In the genomic region with DNA sequence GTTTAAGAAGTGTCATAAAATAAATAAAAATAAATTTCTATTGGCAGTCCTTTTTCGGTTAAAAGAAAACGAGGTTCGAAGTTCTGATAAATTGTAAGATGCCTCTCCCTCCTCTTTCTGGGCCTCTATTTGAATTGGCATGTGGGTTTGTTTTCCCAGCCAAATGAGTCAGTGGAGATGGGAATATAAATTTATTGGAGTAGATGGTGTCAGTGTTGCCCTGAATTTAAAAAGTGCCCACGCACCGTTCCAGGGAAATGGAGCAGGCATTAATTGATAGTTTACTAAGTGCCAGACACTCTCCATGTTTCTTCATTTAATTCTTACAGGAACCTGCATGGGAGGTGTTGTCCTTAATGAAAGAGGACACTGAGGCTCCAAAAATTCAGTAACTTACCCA, we compare ENCODE assay signal across 22 cellular contexts.
DNase-seq lines count a peak whose midpoint lies in the region; ATAC-seq and TF ChIP-seq lines count a peak whose summit lies in the region.
"Had no signal": no experiment of that assay in that cellular context is flagged by ENCODE, and none has a peak within 500 bp of the region (broad histone marks: within the 10 kb centered on the region; RNA-seq: fewer than 3 reads in every experiment).

No MANE protein-coding gene starts in this region.

- H3K36me3 Mint-ChIP-seq in GM23338 (ENCODE audit: low read depth): no peaks in the 10 kb centered on the region; the same call in 2 of the 3 replicates
- no peaks in the 10 kb centered on the region for H3K36me3 Mint-ChIP-seq in natural killer cell treated with Interleukin-12 subunit alpha and Interleukin-12 subunit beta and Interleukin-15 and Interleukin-18, amount 100 ng/mL, for 72 hours
- H3K36me3 Mint-ChIP-seq in activated CD8-positive, alpha-beta memory T cell treated with anti-CD3 and anti-CD28 coated beads, Interleukin-2, amount 10 ng/mL, durations not matched to agents 7 days and 5 days: no peaks in the 10 kb centered on the region
- H3K36me3 Mint-ChIP-seq: activated naive CD4-positive, alpha-beta T cell treated with anti-CD3 and anti-CD28 coated beads, Interleukin-2, amount 50 U/mL, for 24 hours; naive thymus-derived CD8-positive, alpha-beta T cell had no signal

- H3K36me3 ChIP-seq in GM23338 (ENCODE audit: insufficient read depth) (no peaks in the 10 kb centered on the region), WERI-Rb-1 (no peaks in the 10 kb centered on the region), gastrocnemius medialis (no peaks in the 10 kb centered on the region)
- H3K36me3 ChIP-seq: spleen had no signal

- no peak overlapping the region for H3K4me3 ChIP-seq in GM23338
- no peak overlapping the region for H3K4me3 ChIP-seq in WERI-Rb-1 (ENCODE audit: low read depth, low read length)
- no peak overlapping the region for H3K4me3 ChIP-seq in fibroblast of mammary gland (ENCODE audit: control insufficient read depth, low read depth, low read length)
- no peak overlapping the region for H3K4me3 ChIP-seq in gastrocnemius medialis
- H3K4me3 ChIP-seq: spleen had no signal

- DNase-seq in GM23338 (ENCODE audit: low spot score): no peak
- no peak for DNase-seq in WERI-Rb-1
- peak; percentile 17 for DNase-seq in fibroblast of mammary gland (ENCODE audit: low read depth)
- no peak for DNase-seq in gastrocnemius medialis
- DNase-seq in natural killer cell treated with Interleukin-12 subunit alpha and Interleukin-12 subunit beta and Interleukin-15 and Interleukin-18, amount 100 ng/mL, for 72 hours (ENCODE audit: low spot score): no peak
- DNase-seq in activated CD8-positive, alpha-beta memory T cell treated with anti-CD3 and anti-CD28 coated beads, Interleukin-2, amount 10 ng/mL, durations not matched to agents 7 days and 5 days: no peak
- DNase-seq in effector CD8-positive, alpha-beta T cell (lab: John Stamatoyannopoulos, UW): no peak
- DNase-seq: activated CD8-positive, alpha-beta memory T cell treated with anti-CD3 and anti-CD28 coated beads for 24 hours; foreskin melanocyte; HCEC 1CT; kidney; NCI-H1105 treated with DMSO at 0.1 percent for 48 hours; NCI-H2081 treated with DMSO at 0.1 percent for 48 hours; NCI-H510A treated with DMSO at 0.1 percent for 48 hours; stimulated activated CD4-positive, alpha-beta T cell treated with anti-CD3 and anti-CD28 coated beads, Interleukin-4, amount 100 ng/mL, for 24 hours had no signal

- H3K9me2 ChIP-seq in GM23338 (ENCODE audit: insufficient read depth): 0 out of 2 replicates have a peak, but pooled peaks cover 7% of the 10 kb centered on the region

- no peaks in the 10 kb centered on the region for H4K20me1 ChIP-seq in GM23338 (replicated peaks; ENCODE audit: insufficient read depth)

- H3K79me2 ChIP-seq in GM23338 (replicated peaks; ENCODE audit: insufficient read depth): no peaks in the 10 kb centered on the region

- CTCF ChIA-PET in activated CD8-positive, alpha-beta memory T cell treated with anti-CD3 and anti-CD28 coated beads, Interleukin-2, amount 10 ng/mL, durations not matched to agents 7 days and 5 days (lab: Charles Lee): no interaction called here

- intact Hi-C loops in gastrocnemius medialis (cut with DNase I; ENCODE audit: low total_unique reads): loop anchor here (1.0 kb wide), 3 partner anchors 24 to 192 kb away; a partner anchor contains a TSS

- no peak overlapping the region for H3K27ac Mint-ChIP-seq in GM23338
- H3K27ac Mint-ChIP-seq in natural killer cell treated with Interleukin-12 subunit alpha and Interleukin-12 subunit beta and Interleukin-15 and Interleukin-18, amount 100 ng/mL, for 72 hours: no peak overlapping the region
- no peak overlapping the region for H3K27ac Mint-ChIP-seq in activated CD8-positive, alpha-beta memory T cell treated with anti-CD3 and anti-CD28 coated beads, Interleukin-2, amount 10 ng/mL, durations not matched to agents 7 days and 5 days
- H3K27ac Mint-ChIP-seq: activated naive CD4-positive, alpha-beta T cell treated with anti-CD3 and anti-CD28 coated beads, Interleukin-2, amount 50 U/mL, for 24 hours; dendritic cell treated with granulocyte-macrophage colony-stimulating factor and Interleukin-4, amounts not matched to agents 40 ng/mL and 50 ng/mL, for 4 days; progenitor cell of endocrine pancreas; stimulated activated naive CD8-positive, alpha-beta T cell treated with anti-CD3 and anti-CD28 coated beads, Interleukin-15, Interleukin-2, amounts not matched to agents 100 ng/mL and 50 ng/mL, for 24 hours had no signal

- TF ChIP-seq CTCF in GM23338 (conservative IDR thresholded peaks at IDR 0.05; ENCODE audit: low read depth in 2 of 2) (no peak), WERI-Rb-1 (IDR thresholded peaks at IDR 0.05; ENCODE audit: low read depth, low read length) (no peak), fibroblast of mammary gland (conservative IDR thresholded peaks at IDR 0.05; ENCODE audit: control insufficient read depth, insufficient read depth, low read depth, low read length) (no peak), gastrocnemius medialis (IDR thresholded peaks at IDR 0.05 in 4 of 5, conservative IDR thresholded peaks at IDR 0.05 in 1 of 5) (no peak)

- 0 out of 2 replicates have a peak overlapping the region, but pooled peaks have one; percentile 81 for H2AFZ ChIP-seq in GM23338

- H3K27me3 Mint-ChIP-seq in GM23338 (ENCODE audit: insufficient read depth, low read depth, poor library complexity): peaks cover 11% of the 10 kb centered on the region
- H3K27me3 Mint-ChIP-seq in natural killer cell treated with Interleukin-12 subunit alpha and Interleukin-12 subunit beta and Interleukin-15 and Interleukin-18, amount 100 ng/mL, for 72 hours: peaks cover 35 to 38% of the 10 kb centered on the region in 2 donors
- peaks cover 42% of the 10 kb centered on the region for H3K27me3 Mint-ChIP-seq in activated CD8-positive, alpha-beta memory T cell treated with anti-CD3 and anti-CD28 coated beads, Interleukin-2, amount 10 ng/mL, durations not matched to agents 7 days and 5 days

- H3K27me3 ChIP-seq in GM23338 (ENCODE audit: insufficient read depth) (no peaks in the 10 kb centered on the region), WERI-Rb-1 (ENCODE audit: insufficient read depth, low read depth, severe bottlenecking) (no peaks in the 10 kb centered on the region), gastrocnemius medialis (no peaks in the 10 kb centered on the region)

- in situ Hi-C loops in gastrocnemius medialis (cut with MboI; ENCODE audit: low sequenced_read_pairs in 4 of 4): no loop called here

- peaks cover 14% of the 10 kb centered on the region for H3K4me1 ChIP-seq in GM23338 (ENCODE audit: insufficient read depth)
- H3K4me1 ChIP-seq in gastrocnemius medialis: peaks cover 54 to 59% of the 10 kb centered on the region in 2 donors
- H3K4me1 ChIP-seq: spleen had no signal

- H3K9me3 ChIP-seq in WERI-Rb-1 (ENCODE audit: severe bottlenecking) (no peaks in the 10 kb centered on the region), gastrocnemius medialis (no peaks in the 10 kb centered on the region)
- H3K9me3 ChIP-seq: spleen had no signal

- no peak overlapping the region for H3K4me2 ChIP-seq in GM23338

- no peak overlapping the region for H3K27ac ChIP-seq in GM23338 (ENCODE audit: low read depth)
- H3K27ac ChIP-seq in WERI-Rb-1: peak overlapping the region; percentile 23; the same call in 1 of the 2 replicates
- H3K27ac ChIP-seq in gastrocnemius medialis: peak overlapping the region; percentile 78 to 93 (median 90)
- H3K27ac ChIP-seq: spleen had no signal

- TF ChIP-seq POLR2A in gastrocnemius medialis (IDR thresholded peaks at IDR 0.05): no peak

- ATAC-seq in GM23338 (no peak), gastrocnemius medialis (peak in 1 of 2 donors; percentile 20), HG02763 (IDR thresholded peaks at IDR 0.05; ENCODE audit: unreplicated experiment) (no peak)
- no peak for ATAC-seq in natural killer cell treated with Interleukin-12 subunit alpha and Interleukin-12 subunit beta and Interleukin-15 and Interleukin-18, amount 100 ng/mL, for 72 hours
- ATAC-seq in activated CD8-positive, alpha-beta memory T cell treated with anti-CD3 and anti-CD28 coated beads, Interleukin-2, amount 10 ng/mL, durations not matched to agents 7 days and 5 days: no peak
- ATAC-seq: naive thymus-derived CD8-positive, alpha-beta T cell had no signal

- no peaks in the 10 kb centered on the region for H3K9me3 Mint-ChIP-seq in GM23338
- H3K9me3 Mint-ChIP-seq in natural killer cell treated with Interleukin-12 subunit alpha and Interleukin-12 subunit beta and Interleukin-15 and Interleukin-18, amount 100 ng/mL, for 72 hours: no peaks in the 10 kb centered on the region
- no peaks in the 10 kb centered on the region for H3K9me3 Mint-ChIP-seq in activated CD8-positive, alpha-beta memory T cell treated with anti-CD3 and anti-CD28 coated beads, Interleukin-2, amount 10 ng/mL, durations not matched to agents 7 days and 5 days (ENCODE audit: low read depth)
- H3K9me3 Mint-ChIP-seq: activated naive CD4-positive, alpha-beta T cell treated with anti-CD3 and anti-CD28 coated beads, Interleukin-2, amount 50 U/mL, for 24 hours; dendritic cell treated with granulocyte-macrophage colony-stimulating factor and Interleukin-4, amounts not matched to agents 40 ng/mL and 50 ng/mL, for 4 days; naive thymus-derived CD8-positive, alpha-beta T cell; stimulated activated naive CD8-positive, alpha-beta T cell treated with anti-CD3 and anti-CD28 coated beads, Interleukin-15, Interleukin-2, amounts not matched to agents 100 ng/mL and 50 ng/mL, for 24 hours had no signal

- peaks cover 47% of the 10 kb centered on the region for H3K4me1 Mint-ChIP-seq in GM23338
- H3K4me1 Mint-ChIP-seq in natural killer cell treated with Interleukin-12 subunit alpha and Interleukin-12 subunit beta and Interleukin-15 and Interleukin-18, amount 100 ng/mL, for 72 hours (ENCODE audit: low read depth in 2 of 2): no peaks in the 10 kb centered on the region
- no peaks in the 10 kb centered on the region for H3K4me1 Mint-ChIP-seq in activated CD8-positive, alpha-beta memory T cell treated with anti-CD3 and anti-CD28 coated beads, Interleukin-2, amount 10 ng/mL, durations not matched to agents 7 days and 5 days
- H3K4me1 Mint-ChIP-seq: activated naive CD4-positive, alpha-beta T cell treated with anti-CD3 and anti-CD28 coated beads, Interleukin-2, amount 50 U/mL, for 24 hours; naive thymus-derived CD8-positive, alpha-beta T cell had no signal

- H3K4me3 Mint-ChIP-seq in GM23338: no peak overlapping the region
- H3K4me3 Mint-ChIP-seq in natural killer cell treated with Interleukin-12 subunit alpha and Interleukin-12 subunit beta and Interleukin-15 and Interleukin-18, amount 100 ng/mL, for 72 hours: no peak overlapping the region
- H3K4me3 Mint-ChIP-seq in activated CD8-positive, alpha-beta memory T cell treated with anti-CD3 and anti-CD28 coated beads, Interleukin-2, amount 10 ng/mL, durations not matched to agents 7 days and 5 days: no peak overlapping the region
- H3K4me3 Mint-ChIP-seq: activated naive CD4-positive, alpha-beta T cell treated with anti-CD3 and anti-CD28 coated beads, Interleukin-2, amount 50 U/mL, for 24 hours; dendritic cell treated with granulocyte-macrophage colony-stimulating factor and Interleukin-4, amounts not matched to agents 40 ng/mL and 50 ng/mL, for 4 days; naive thymus-derived CD8-positive, alpha-beta T cell; stimulated activated naive CD8-positive, alpha-beta T cell treated with anti-CD3 and anti-CD28 coated beads, Interleukin-15, Interleukin-2, amounts not matched to agents 100 ng/mL and 50 ng/mL, for 24 hours had no signal

- peaks cover 6% of the 10 kb centered on the region; the same call in 1 of the 2 replicates for H3F3A ChIP-seq in GM23338 (replicated peaks; ENCODE audit: low read depth)
